Comparison of ENCODE assay signal across 1 cellular context in genomic region chr19:34474233-34474989, GRCh38.
TF ChIP-seq lines count a peak whose summit lies in the region.

No MANE protein-coding gene starts in this region.

TF ChIP-seq in HEK293, 187 proteins besides CTCF, POLR2A, EP300 and RAD21 (continued from another document):
- TF ChIP-seq, protein P1, sequence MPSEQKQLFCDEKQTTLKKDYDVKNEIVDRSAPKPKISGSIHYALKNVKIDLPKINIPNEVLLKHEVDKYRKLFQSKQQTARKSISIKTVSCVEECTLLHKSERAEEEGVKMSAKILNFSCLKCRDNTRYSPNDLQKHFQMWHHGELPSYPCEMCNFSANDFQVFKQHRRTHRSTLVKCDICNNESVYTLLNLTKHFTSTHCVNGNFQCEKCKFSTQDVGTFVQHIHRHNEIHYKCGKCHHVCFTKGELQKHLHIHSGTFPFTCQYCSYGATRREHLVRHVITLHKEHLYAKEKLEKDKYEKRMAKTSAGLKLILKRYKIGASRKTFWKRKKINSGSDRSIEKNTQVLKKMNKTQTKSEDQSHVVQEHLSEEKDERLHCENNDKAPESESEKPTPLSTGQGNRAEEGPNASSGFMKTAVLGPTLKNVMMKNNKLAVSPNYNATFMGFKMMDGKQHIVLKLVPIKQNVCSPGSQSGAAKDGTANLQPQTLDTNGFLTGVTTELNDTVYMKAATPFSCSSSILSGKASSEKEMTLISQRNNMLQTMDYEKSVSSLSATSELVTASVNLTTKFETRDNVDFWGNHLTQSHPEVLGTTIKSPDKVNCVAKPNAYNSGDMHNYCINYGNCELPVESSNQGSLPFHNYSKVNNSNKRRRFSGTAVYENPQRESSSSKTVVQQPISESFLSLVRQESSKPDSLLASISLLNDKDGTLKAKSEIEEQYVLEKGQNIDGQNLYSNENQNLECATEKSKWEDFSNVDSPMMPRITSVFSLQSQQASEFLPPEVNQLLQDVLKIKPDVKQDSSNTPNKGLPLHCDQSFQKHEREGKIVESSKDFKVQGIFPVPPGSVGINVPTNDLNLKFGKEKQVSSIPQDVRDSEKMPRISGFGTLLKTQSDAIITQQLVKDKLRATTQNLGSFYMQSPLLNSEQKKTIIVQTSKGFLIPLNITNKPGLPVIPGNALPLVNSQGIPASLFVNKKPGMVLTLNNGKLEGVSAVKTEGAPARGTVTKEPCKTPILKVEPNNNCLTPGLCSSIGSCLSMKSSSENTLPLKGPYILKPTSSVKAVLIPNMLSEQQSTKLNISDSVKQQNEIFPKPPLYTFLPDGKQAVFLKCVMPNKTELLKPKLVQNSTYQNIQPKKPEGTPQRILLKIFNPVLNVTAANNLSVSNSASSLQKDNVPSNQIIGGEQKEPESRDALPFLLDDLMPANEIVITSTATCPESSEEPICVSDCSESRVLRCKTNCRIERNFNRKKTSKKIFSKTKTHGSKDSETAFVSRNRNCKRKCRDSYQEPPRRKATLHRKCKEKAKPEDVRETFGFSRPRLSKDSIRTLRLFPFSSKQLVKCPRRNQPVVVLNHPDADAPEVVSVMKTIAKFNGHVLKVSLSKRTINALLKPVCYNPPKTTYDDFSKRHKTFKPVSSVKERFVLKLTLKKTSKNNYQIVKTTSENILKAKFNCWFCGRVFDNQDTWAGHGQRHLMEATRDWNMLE (tag by site-specific recombination; conservative IDR thresholded peaks at IDR 0.05; ENCODE audit: low read depth) = no peak
- no peak for TF ChIP-seq ZNF488 (tag by site-specific recombination; IDR thresholded peaks at IDR 0.05)
- no peak for TF ChIP-seq OVOL3 (tag by site-specific recombination; IDR thresholded peaks at IDR 0.05)
- TF ChIP-seq, protein P2, sequence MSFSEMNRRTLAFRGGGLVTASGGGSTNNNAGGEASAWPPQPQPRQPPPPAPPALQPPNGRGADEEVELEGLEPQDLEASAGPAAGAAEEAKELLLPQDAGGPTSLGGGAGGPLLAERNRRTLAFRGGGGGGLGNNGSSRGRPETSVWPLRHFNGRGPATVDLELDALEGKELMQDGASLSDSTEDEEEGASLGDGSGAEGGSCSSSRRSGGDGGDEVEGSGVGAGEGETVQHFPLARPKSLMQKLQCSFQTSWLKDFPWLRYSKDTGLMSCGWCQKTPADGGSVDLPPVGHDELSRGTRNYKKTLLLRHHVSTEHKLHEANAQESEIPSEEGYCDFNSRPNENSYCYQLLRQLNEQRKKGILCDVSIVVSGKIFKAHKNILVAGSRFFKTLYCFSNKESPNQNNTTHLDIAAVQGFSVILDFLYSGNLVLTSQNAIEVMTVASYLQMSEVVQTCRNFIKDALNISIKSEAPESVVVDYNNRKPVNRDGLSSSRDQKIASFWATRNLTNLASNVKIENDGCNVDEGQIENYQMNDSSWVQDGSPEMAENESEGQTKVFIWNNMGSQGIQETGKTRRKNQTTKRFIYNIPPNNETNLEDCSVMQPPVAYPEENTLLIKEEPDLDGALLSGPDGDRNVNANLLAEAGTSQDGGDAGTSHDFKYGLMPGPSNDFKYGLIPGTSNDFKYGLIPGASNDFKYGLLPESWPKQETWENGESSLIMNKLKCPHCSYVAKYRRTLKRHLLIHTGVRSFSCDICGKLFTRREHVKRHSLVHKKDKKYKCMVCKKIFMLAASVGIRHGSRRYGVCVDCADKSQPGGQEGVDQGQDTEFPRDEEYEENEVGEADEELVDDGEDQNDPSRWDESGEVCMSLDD (tag by site-specific recombination; IDR thresholded peaks at IDR 0.05) = no peak
- TF ChIP-seq ZNF692 (tag by site-specific recombination; IDR thresholded peaks at IDR 0.05) = 0 out of 2 replicates have a peak, but pooled peaks have one; percentile 15
- no peak for TF ChIP-seq REST (tag by site-specific recombination; IDR thresholded peaks at IDR 0.05)
- no peak for TF ChIP-seq PBX3 (CRISPR knock-in tag; IDR thresholded peaks at IDR 0.05)
- TF ChIP-seq ZNF433 (tag by site-specific recombination; IDR thresholded peaks at IDR 0.05; ENCODE audit: low read depth) = no peak
- 0 out of 2 replicates have a peak, but pooled peaks have one; percentile 39 for TF ChIP-seq REPIN1 (tag by site-specific recombination; IDR thresholded peaks at IDR 0.05; ENCODE audit: low read depth)
- 0 out of 2 replicates have a peak, but pooled peaks have one; percentile 23 for TF ChIP-seq ZNF639 (tag by site-specific recombination; IDR thresholded peaks at IDR 0.05)
- no peak for TF ChIP-seq ZBTB6 (tag by site-specific recombination; IDR thresholded peaks at IDR 0.05)
- no peak for TF ChIP-seq IKZF3 (tag by site-specific recombination; IDR thresholded peaks at IDR 0.05)
- TF ChIP-seq ZFP69B (tag by site-specific recombination; IDR thresholded peaks at IDR 0.05) = 0 out of 2 replicates have a peak, but pooled peaks have one; percentile 19
- TF ChIP-seq ZNF174 (tag by site-specific recombination; IDR thresholded peaks at IDR 0.05) = no peak
